Comparison of ENCODE assay signal across 12 cellular contexts in the genomic region with DNA sequence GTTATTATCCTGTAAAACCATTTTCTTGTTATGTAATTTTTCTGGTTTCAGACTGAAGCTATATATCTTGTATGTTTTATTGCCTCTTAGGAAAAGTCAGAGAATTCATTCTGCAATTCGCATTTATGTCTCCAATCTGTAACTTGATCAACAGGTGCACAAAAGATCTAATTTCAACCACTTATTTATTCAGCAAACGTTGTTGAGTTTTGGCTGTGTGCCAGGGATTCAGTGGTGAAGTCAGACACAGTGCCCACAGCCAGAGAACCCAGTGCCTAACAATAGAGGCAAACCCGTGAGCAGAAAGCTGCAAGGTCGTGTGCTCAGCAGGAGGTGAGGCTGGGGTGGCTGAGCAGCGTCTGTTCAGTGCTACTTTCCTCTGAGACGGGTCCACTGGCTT.
DNase-seq lines count a peak whose midpoint lies in the region; ATAC-seq and TF ChIP-seq lines count a peak whose summit lies in the region.
"Had no signal": no experiment of that assay in that cellular context is flagged by ENCODE, and none has a peak within 500 bp of the region (broad histone marks: within the 10 kb centered on the region; RNA-seq: fewer than 3 reads in every experiment).

No MANE protein-coding gene starts in this region.

- no peak overlapping the region for H3K4me3 ChIP-seq in DOHH2 (ENCODE audit: low read length)

- peak overlapping the region; percentile 22 for H3K4me2 ChIP-seq in DOHH2 (ENCODE audit: low read length)

- no peaks in the 10 kb centered on the region for H3K27me3 Mint-ChIP-seq in stimulated activated memory B cell treated with anti-CD40 and anti-IgM and Interleukin-4, amounts not matched to agents 10 μg/mL and 1 μg/mL and 100 μg/mL, for 72 hours
- H3K27me3 Mint-ChIP-seq: CD4-positive, alpha-beta memory T cell; central memory CD8-positive, alpha-beta T cell had no signal

- no peak overlapping the region for H3K4me3 Mint-ChIP-seq in stimulated activated memory B cell treated with anti-CD40 and anti-IgM and Interleukin-4, amounts not matched to agents 10 μg/mL and 1 μg/mL and 100 μg/mL, for 72 hours
- H3K4me3 Mint-ChIP-seq: CD4-positive, alpha-beta memory T cell; central memory CD8-positive, alpha-beta T cell had no signal

- H3K9me3 ChIP-seq in DOHH2 (ENCODE audit: control insufficient read depth, insufficient read depth, low read length): no peaks in the 10 kb centered on the region

- no peaks in the 10 kb centered on the region for H3F3A ChIP-seq in DOHH2 (ENCODE audit: control insufficient read depth, insufficient read depth)

- H3K9me2 ChIP-seq in DOHH2 (replicated peaks; ENCODE audit: control insufficient read depth, low read length): no peaks in the 10 kb centered on the region

- peaks cover 10% of the 10 kb centered on the region for H3K36me3 ChIP-seq in DOHH2 (ENCODE audit: control insufficient read depth, low read length)

- ATAC-seq in stimulated activated memory B cell treated with anti-CD40 and anti-IgM and Interleukin-4, amounts not matched to agents 10 μg/mL and 1 μg/mL and 100 μg/mL, for 72 hours: no peak
- no peak for ATAC-seq in HG03439 (IDR thresholded peaks at IDR 0.05; ENCODE audit: unreplicated experiment)

- no peak overlapping the region for H3K27ac Mint-ChIP-seq in stimulated activated memory B cell treated with anti-CD40 and anti-IgM and Interleukin-4, amounts not matched to agents 10 μg/mL and 1 μg/mL and 100 μg/mL, for 72 hours

- H4K20me1 ChIP-seq in DOHH2 (ENCODE audit: control insufficient read depth, insufficient read depth, low read depth, low read length): no peaks in the 10 kb centered on the region

- H3K4me1 Mint-ChIP-seq in stimulated activated memory B cell treated with anti-CD40 and anti-IgM and Interleukin-4, amounts not matched to agents 10 μg/mL and 1 μg/mL and 100 μg/mL, for 72 hours: no peaks in the 10 kb centered on the region
- H3K4me1 Mint-ChIP-seq: central memory CD8-positive, alpha-beta T cell had no signal

- H3K27me3 ChIP-seq in DOHH2 (ENCODE audit: control insufficient read depth, low read length): no peaks in the 10 kb centered on the region

- DNase-seq in NCI-H187 (lab: John Stamatoyannopoulos, UW) (peak; percentile 96 to 97), SHP77 treated with DMSO at 0.1 percent for 48 hours (lab: John Stamatoyannopoulos, UW) (peak; percentile 100), myocyte (ENCODE audit: low read depth) (peak; percentile 93), midbrain (lab: John Stamatoyannopoulos, UW) (no peak), mucosa of gallbladder (ENCODE audit: low spot score) (no peak)
- DNase-seq: CD4-positive, alpha-beta memory T cell; glutamatergic neuron; stimulated activated naive CD8-positive, alpha-beta T cell treated with anti-CD3 and anti-CD28 coated beads, Interleukin-15, Interleukin-2, amounts not matched to agents 100 U/mL and 50 U/mL, for 24 hours had no signal

- H3K9me3 Mint-ChIP-seq in stimulated activated memory B cell treated with anti-CD40 and anti-IgM and Interleukin-4, amounts not matched to agents 10 μg/mL and 1 μg/mL and 100 μg/mL, for 72 hours: no peaks in the 10 kb centered on the region
- H3K9me3 Mint-ChIP-seq: CD4-positive, alpha-beta memory T cell; central memory CD8-positive, alpha-beta T cell had no signal

- peaks cover 70% of the 10 kb centered on the region for H3K36me3 Mint-ChIP-seq in stimulated activated memory B cell treated with anti-CD40 and anti-IgM and Interleukin-4, amounts not matched to agents 10 μg/mL and 1 μg/mL and 100 μg/mL, for 72 hours

- TF ChIP-seq CTCF in DOHH2 (IDR thresholded peaks at IDR 0.05; ENCODE audit: low read depth, low read length, poor library complexity, severe bottlenecking): no peak

- no peak overlapping the region for H3K27ac ChIP-seq in DOHH2 (ENCODE audit: low read depth, low read length)

- no peaks in the 10 kb centered on the region for H3K79me2 ChIP-seq in DOHH2 (ENCODE audit: control insufficient read depth, low read length)

- peaks cover 11% of the 10 kb centered on the region for H3K4me1 ChIP-seq in DOHH2 (ENCODE audit: control insufficient read depth, low read length)

Comparison
In these comparisons a context has a peak if more than half of its experiments do, and no peak if none do; other contexts are left out.
1. DNase-seq: peak in NCI-H187 (2 of 2), SHP77 treated with DMSO at 0.1 percent for 48 hours (single experiment) and myocyte (single experiment); none in midbrain (single experiment) and mucosa of gallbladder (single experiment).